ENCODE assay signal across 9 cellular contexts in the genomic region with DNA sequence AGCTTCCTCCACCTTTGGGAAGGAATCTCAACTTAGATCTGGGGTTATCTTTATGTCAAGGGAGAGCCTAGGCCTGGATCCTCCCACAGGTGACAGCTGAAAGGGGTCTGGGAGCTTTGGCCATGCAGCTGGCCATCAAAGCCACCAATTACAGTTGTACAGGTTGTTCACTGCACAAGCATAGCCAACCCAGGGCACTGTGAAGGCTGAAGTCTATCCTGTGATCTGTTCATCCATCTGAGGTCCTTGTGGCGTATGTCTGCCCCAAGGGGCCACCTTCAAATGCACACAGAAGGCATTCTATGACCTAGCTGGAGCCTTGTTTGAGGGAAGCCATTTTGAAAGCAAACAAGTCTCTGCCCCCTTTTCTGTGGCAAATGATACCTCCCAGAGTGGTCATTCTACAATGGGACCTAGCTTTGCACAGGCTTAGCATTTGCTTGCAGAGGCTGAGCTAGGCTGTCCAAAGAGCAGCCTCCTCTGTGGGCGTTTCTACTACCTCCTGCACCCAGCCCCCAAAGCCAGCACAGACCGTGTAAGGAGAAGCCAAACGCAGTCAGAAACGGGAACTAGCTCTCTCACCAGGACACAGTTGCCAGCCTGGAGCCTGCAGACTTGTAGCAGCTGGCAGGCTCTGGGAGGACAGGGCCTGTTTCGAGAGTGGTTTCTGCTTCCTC.
DNase-seq lines count a peak whose midpoint lies in the region; FAIRE-seq and TF ChIP-seq lines count a peak whose summit lies in the region.
"Had no signal": no experiment of that assay in that cellular context is flagged by ENCODE, and none has a peak within 500 bp of the region (broad histone marks: within the 10 kb centered on the region; RNA-seq: fewer than 3 reads in every experiment).

No MANE protein-coding gene starts in this region.

- H2BK20ac ChIP-seq in H1 (ENCODE audit: low read length): no peak overlapping the region

- DNase-seq in AG20443 (ENCODE audit: low spot score) (peak; percentile 50), NAMALWA (ENCODE audit: low spot score) (peak; percentile 64), H1 (ENCODE audit: low read depth in 1 of 2, low spot score in 2 of 2) (no peak), myocyte (ENCODE audit: low read depth) (peak; percentile 77), A172 (ENCODE audit: low spot score) (no peak), NCI-H1417 (lab: John Stamatoyannopoulos, UW) (no peak), activated T-cell treated with anti-CD3 and anti-CD28 coated beads for 4 hours (no peak)
- DNase-seq in activated CD8-positive, alpha-beta memory T cell treated with anti-CD3 and anti-CD28 coated beads, Interleukin-2, amount 50 U/mL, for 48 hours: no peak
- DNase-seq: CD4-positive, CD25-positive, alpha-beta regulatory T cell had no signal

- no peak overlapping the region for H2BK15ac ChIP-seq in H1 (ENCODE audit: low read length)

- no peak overlapping the region for H3K56ac ChIP-seq in H1 (replicated peaks; ENCODE audit: insufficient read length, low read depth, low read length)

- no peak for TF ChIP-seq RAD21 in H1 (IDR thresholded peaks at IDR 0.05 in 1 of 2, conservative IDR thresholded peaks at IDR 0.05 in 1 of 2; ENCODE audit: low read depth in 2 of 2, low read length in 2 of 2)

- H2BK5ac ChIP-seq in H1 (ENCODE audit: low read depth, low read length): no peak overlapping the region

- H3K27me3 ChIP-seq in H1 (replicated peaks in 1 of 4; ENCODE audit: control insufficient read depth in 3 of 4, extremely low read depth in 1 of 4, insufficient read depth in 3 of 4, low read length in 3 of 4): no peaks in the 10 kb centered on the region

- no peak overlapping the region for H3K4me3 ChIP-seq in H1 (ENCODE audit: extremely low read depth in 1 of 4, insufficient read depth in 2 of 4, low read depth in 3 of 4, low read length in 4 of 4)

- FAIRE-seq in H1 (lab: Jason Lieb, UNC): no peak

- H4K5ac ChIP-seq in H1 (ENCODE audit: insufficient read length, low read depth, low read length): no peak overlapping the region

- H2BK120ac ChIP-seq in H1 (replicated peaks; ENCODE audit: low read depth, low read length): no peak overlapping the region

- no peaks in the 10 kb centered on the region for H3K36me3 ChIP-seq in H1 (ENCODE audit: control insufficient read depth in 2 of 4, insufficient read depth in 4 of 4, low read length in 3 of 4)

- no peak overlapping the region for H3K14ac ChIP-seq in H1 (ENCODE audit: insufficient read length)

- peaks cover 0 to 3% (median 0%) of the 10 kb centered on the region in 4 experiments; a peak in 1 of 7 replicates for H3K4me1 ChIP-seq in H1 (replicated peaks in 1 of 4; ENCODE audit: control insufficient read depth in 3 of 4, insufficient read depth in 4 of 4, low read length in 3 of 4)

- H3K79me2 ChIP-seq in H1 (ENCODE audit: control insufficient read depth in 1 of 2, insufficient read depth in 2 of 2, low read length in 2 of 2): no peaks in the 10 kb centered on the region

- H3K79me1 ChIP-seq in H1 (ENCODE audit: low read depth, low read length): no peaks in the 10 kb centered on the region

- no peak for TF ChIP-seq CTCF in H1 (IDR thresholded peaks at IDR 0.05; ENCODE audit: control extremely low read depth in 1 of 3, insufficient read depth in 1 of 3, low read depth in 1 of 3, low read length in 3 of 3)

- H2BK12ac ChIP-seq in H1 (ENCODE audit: low read depth, low read length): no peak overlapping the region

- no peak for TF ChIP-seq POLR2A in H1 (IDR thresholded peaks at IDR 0.05; ENCODE audit: control extremely low read depth in 1 of 2, low read depth in 2 of 2, low read length in 2 of 2)

- 86% methylated on average over 6 of the region's 6 CpGs; no CpG with 5 or more reads in 1 of the 2 experiments for WGBS in H1 (ENCODE audit: extremely low coverage in 1 of 2, insufficient coverage in 1 of 2, insufficient read length in 1 of 2, insufficient replicate concordance in 2 of 2, low coverage in 1 of 2, low lambda C conversion rate in 2 of 2, missing lambda C conversion rate in 1 of 2), 2 experiments

- no peak overlapping the region for H4K91ac ChIP-seq in H1 (replicated peaks; ENCODE audit: insufficient read length, low read length)

- no peak overlapping the region for H3K9ac ChIP-seq in H1 (replicated peaks in 1 of 4; ENCODE audit: extremely low read depth in 1 of 4, low read depth in 3 of 4, low read length in 3 of 4)

- H3K4ac ChIP-seq in H1 (replicated peaks; ENCODE audit: insufficient read length, low read depth, low read length): no peak overlapping the region

- POLR2A ChIA-PET in H1 (lab: Charles Lee; ENCODE audit: partially characterized antibody): no interaction called here

- H3K23ac ChIP-seq in H1 (ENCODE audit: insufficient read length): no peak overlapping the region

- H2AK5ac ChIP-seq in H1 (ENCODE audit: low read depth, low read length): no peak overlapping the region

- peak overlapping the region; percentile 68 for H2AFZ ChIP-seq in H1 (ENCODE audit: low read length)

- H3K23me2 ChIP-seq in H1 (ENCODE audit: low read depth, low read length): no peaks in the 10 kb centered on the region

- TF ChIP-seq EP300 in H1 (IDR thresholded peaks at IDR 0.05; ENCODE audit: borderline replicate concordance in 1 of 2, low read depth in 2 of 2, low read length in 2 of 2): no peak

- no peak overlapping the region; the same call in 1 of the 2 replicates for H4K8ac ChIP-seq in H1 (ENCODE audit: extremely low read depth, insufficient read depth, low read length)

- H3K18ac ChIP-seq in H1 (ENCODE audit: extremely low read depth, low read length): no peak overlapping the region

- no peaks in the 10 kb centered on the region for H4K20me1 ChIP-seq in H1 (replicated peaks in 1 of 2; ENCODE audit: control insufficient read depth in 1 of 2, insufficient read depth in 2 of 2, low read length in 2 of 2)

- no peaks in the 10 kb centered on the region for H3K9me3 ChIP-seq in H1 (ENCODE audit: insufficient read depth in 2 of 2, low read depth in 1 of 2, low read length in 1 of 2)

- no peak overlapping the region for H3K4me2 ChIP-seq in H1 (ENCODE audit: insufficient read depth in 1 of 2, low read depth in 2 of 2, low read length in 2 of 2)

- CTCF ChIA-PET in H1 (lab: Charles Lee; ENCODE audit: partially characterized antibody): interaction anchor here (0.8 to 18.4 kb wide), 12 partner anchors 10 to 341 kb away, joined by 3 to 255 read pairs (median 4); no protein-coding TSS in a partner anchor

- no peak overlapping the region for H3K27ac ChIP-seq in H1 (ENCODE audit: low read depth, low read length)

TF ChIP-seq in H1, 55 proteins besides CTCF, POLR2A, EP300 and RAD21 (continues in another document):
- no peak for TF ChIP-seq NRF1 (IDR thresholded peaks at IDR 0.05; ENCODE audit: low read depth, low read length)
- no peak for TF ChIP-seq TBP (IDR thresholded peaks at IDR 0.05; ENCODE audit: low read depth, low read length)
- TF ChIP-seq, protein P1, sequence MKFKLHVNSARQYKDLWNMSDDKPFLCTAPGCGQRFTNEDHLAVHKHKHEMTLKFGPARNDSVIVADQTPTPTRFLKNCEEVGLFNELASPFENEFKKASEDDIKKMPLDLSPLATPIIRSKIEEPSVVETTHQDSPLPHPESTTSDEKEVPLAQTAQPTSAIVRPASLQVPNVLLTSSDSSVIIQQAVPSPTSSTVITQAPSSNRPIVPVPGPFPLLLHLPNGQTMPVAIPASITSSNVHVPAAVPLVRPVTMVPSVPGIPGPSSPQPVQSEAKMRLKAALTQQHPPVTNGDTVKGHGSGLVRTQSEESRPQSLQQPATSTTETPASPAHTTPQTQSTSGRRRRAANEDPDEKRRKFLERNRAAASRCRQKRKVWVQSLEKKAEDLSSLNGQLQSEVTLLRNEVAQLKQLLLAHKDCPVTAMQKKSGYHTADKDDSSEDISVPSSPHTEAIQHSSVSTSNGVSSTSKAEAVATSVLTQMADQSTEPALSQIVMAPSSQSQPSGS (IDR thresholded peaks at IDR 0.05; ENCODE audit: low read length): no peak
- no peak for TF ChIP-seq SUZ12 (IDR thresholded peaks at IDR 0.05; ENCODE audit: low read length)
- TF ChIP-seq, protein P2, sequence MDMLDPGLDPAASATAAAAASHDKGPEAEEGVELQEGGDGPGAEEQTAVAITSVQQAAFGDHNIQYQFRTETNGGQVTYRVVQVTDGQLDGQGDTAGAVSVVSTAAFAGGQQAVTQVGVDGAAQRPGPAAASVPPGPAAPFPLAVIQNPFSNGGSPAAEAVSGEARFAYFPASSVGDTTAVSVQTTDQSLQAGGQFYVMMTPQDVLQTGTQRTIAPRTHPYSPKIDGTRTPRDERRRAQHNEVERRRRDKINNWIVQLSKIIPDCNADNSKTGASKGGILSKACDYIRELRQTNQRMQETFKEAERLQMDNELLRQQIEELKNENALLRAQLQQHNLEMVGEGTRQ (IDR thresholded peaks at IDR 0.05; ENCODE audit: low read length): no peak
- TF ChIP-seq BACH1 (IDR thresholded peaks at IDR 0.05; ENCODE audit: low read length): no peak

Comparison
In these comparisons a context has a peak if more than half of its experiments do, and no peak if none do; other contexts are left out.
1. DNase-seq: peak in AG20443 (single experiment), NAMALWA (single experiment) and myocyte (single experiment); none in H1 (0 of 2), A172 (single experiment), NCI-H1417 (0 of 3), activated CD8-positive, alpha-beta memory T cell treated with anti-CD3 and anti-CD28 coated beads, Interleukin-2, amount 50 U/mL, for 48 hours (single experiment) and activated T-cell treated with anti-CD3 and anti-CD28 coated beads for 4 hours (single experiment).